Comparison of ENCODE assay signal across 1 cellular context in the genomic region with DNA sequence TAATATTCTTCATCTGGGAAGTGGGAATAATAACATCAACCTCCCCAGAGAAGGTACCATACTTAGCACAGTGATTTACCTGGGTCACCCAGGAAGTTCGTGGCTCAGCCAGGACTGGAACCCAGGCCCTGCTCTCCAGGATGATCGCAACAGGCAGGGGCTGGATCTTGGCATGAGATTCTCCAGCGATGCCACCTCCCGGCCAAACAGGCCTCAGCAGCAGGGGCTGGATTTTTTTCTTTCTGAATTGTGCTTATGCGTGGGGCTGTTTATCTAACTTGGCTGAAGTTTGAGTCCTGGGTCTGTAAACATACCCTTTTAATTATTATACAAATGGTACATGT.
TF ChIP-seq lines count a peak whose summit lies in the region.

No MANE protein-coding gene starts in this region.

TF ChIP-seq in HepG2, 621 proteins besides CTCF, POLR2A, EP300 and RAD21 (continued from another document and continues in another):
- TF ChIP-seq SUZ12 (IDR thresholded peaks at IDR 0.05; ENCODE audit: low read depth, low read length) (no peak), HDAC6 (IDR thresholded peaks at IDR 0.05; ENCODE audit: low read depth, low read length) (no peak), ZEB1 (IDR thresholded peaks at IDR 0.05; ENCODE audit: insufficient replicate concordance, low read depth) (no peak), ZNF382 (CRISPR knock-in tag; IDR thresholded peaks at IDR 0.05; ENCODE audit: borderline replicate concordance) (no peak), ISX (CRISPR knock-in tag; conservative IDR thresholded peaks at IDR 0.05) (no peak), ZKSCAN8 (CRISPR knock-in tag; IDR thresholded peaks at IDR 0.05; ENCODE audit: borderline replicate concordance) (no peak; the same call in 1 of the 2 replicates), ESRRA (CRISPR knock-in tag; IDR thresholded peaks at IDR 0.05; ENCODE audit: low read depth) (0 out of 2 replicates have a peak, but pooled peaks have one; percentile 24), ZBTB7A (CRISPR knock-in tag; IDR thresholded peaks at IDR 0.05) (no peak), ZNF34 (CRISPR knock-in tag; IDR thresholded peaks at IDR 0.05; ENCODE audit: borderline replicate concordance) (no peak), FOSL2 (CRISPR knock-in tag; IDR thresholded peaks at IDR 0.05) (peak; percentile 33; the same call in 1 of the 2 replicates), KLF16 (CRISPR knock-in tag; IDR thresholded peaks at IDR 0.05) (no peak), ZNF337 (CRISPR knock-in tag; IDR thresholded peaks at IDR 0.05; ENCODE audit: borderline replicate concordance, low read depth) (no peak), SMARCC2 (IDR thresholded peaks at IDR 0.05) (no peak), ELF4 (CRISPR knock-in tag; IDR thresholded peaks at IDR 0.05; ENCODE audit: borderline replicate concordance) (no peak), SRY (CRISPR knock-in tag; IDR thresholded peaks at IDR 0.05) (no peak), MATR3 (CRISPR knock-in tag; IDR thresholded peaks at IDR 0.05) (no peak), ZNF546 (CRISPR knock-in tag; conservative IDR thresholded peaks at IDR 0.05) (no peak), ZNF839 (CRISPR knock-in tag; IDR thresholded peaks at IDR 0.05; ENCODE audit: borderline replicate concordance) (no peak), ZNF558 (CRISPR knock-in tag; IDR thresholded peaks at IDR 0.05; ENCODE audit: borderline replicate concordance) (no peak), NAIF1 (CRISPR knock-in tag; IDR thresholded peaks at IDR 0.05; ENCODE audit: borderline replicate concordance) (no peak), HOXA9 (CRISPR knock-in tag; IDR thresholded peaks at IDR 0.05; ENCODE audit: borderline replicate concordance) (no peak), ZNF878 (CRISPR knock-in tag; IDR thresholded peaks at IDR 0.05) (no peak), ELK4 (CRISPR knock-in tag; IDR thresholded peaks at IDR 0.05; ENCODE audit: borderline replicate concordance) (no peak), PHF8 (CRISPR knock-in tag; IDR thresholded peaks at IDR 0.05) (no peak), ZNF670 (CRISPR knock-in tag; IDR thresholded peaks at IDR 0.05; ENCODE audit: borderline replicate concordance) (no peak), RELA (CRISPR knock-in tag; IDR thresholded peaks at IDR 0.05) (no peak), CBX5 (CRISPR knock-in tag; IDR thresholded peaks at IDR 0.05; ENCODE audit: borderline replicate concordance) (peak; percentile 61; the same call in 1 of the 2 replicates), ZNF550 (CRISPR knock-in tag; IDR thresholded peaks at IDR 0.05; ENCODE audit: borderline replicate concordance) (no peak), MXD3 (CRISPR knock-in tag; IDR thresholded peaks at IDR 0.05) (no peak), ZNF296 (CRISPR knock-in tag; conservative IDR thresholded peaks at IDR 0.05) (no peak), AHR (CRISPR knock-in tag; IDR thresholded peaks at IDR 0.05) (no peak), ZFY (CRISPR knock-in tag; IDR thresholded peaks at IDR 0.05) (peak; percentile 31; the same call in 1 of the 2 replicates), ZNF552 (CRISPR knock-in tag; IDR thresholded peaks at IDR 0.05; ENCODE audit: borderline replicate concordance) (no peak), POGZ (CRISPR knock-in tag; IDR thresholded peaks at IDR 0.05) (no peak), ASH2L (IDR thresholded peaks at IDR 0.05; ENCODE audit: insufficient read length, low read depth, low read length) (no peak), KLF13 (CRISPR knock-in tag; IDR thresholded peaks at IDR 0.05) (no peak), FOSL1 (CRISPR knock-in tag; IDR thresholded peaks at IDR 0.05; ENCODE audit: borderline replicate concordance) (no peak), TARDBP (CRISPR knock-in tag; IDR thresholded peaks at IDR 0.05) (no peak), WIZ (CRISPR knock-in tag; IDR thresholded peaks at IDR 0.05) (no peak), ATF5 (CRISPR knock-in tag; IDR thresholded peaks at IDR 0.05; ENCODE audit: low read depth) (no peak), SMAD3 (CRISPR knock-in tag; IDR thresholded peaks at IDR 0.05) (no peak)
- TF ChIP-seq, protein P1, sequence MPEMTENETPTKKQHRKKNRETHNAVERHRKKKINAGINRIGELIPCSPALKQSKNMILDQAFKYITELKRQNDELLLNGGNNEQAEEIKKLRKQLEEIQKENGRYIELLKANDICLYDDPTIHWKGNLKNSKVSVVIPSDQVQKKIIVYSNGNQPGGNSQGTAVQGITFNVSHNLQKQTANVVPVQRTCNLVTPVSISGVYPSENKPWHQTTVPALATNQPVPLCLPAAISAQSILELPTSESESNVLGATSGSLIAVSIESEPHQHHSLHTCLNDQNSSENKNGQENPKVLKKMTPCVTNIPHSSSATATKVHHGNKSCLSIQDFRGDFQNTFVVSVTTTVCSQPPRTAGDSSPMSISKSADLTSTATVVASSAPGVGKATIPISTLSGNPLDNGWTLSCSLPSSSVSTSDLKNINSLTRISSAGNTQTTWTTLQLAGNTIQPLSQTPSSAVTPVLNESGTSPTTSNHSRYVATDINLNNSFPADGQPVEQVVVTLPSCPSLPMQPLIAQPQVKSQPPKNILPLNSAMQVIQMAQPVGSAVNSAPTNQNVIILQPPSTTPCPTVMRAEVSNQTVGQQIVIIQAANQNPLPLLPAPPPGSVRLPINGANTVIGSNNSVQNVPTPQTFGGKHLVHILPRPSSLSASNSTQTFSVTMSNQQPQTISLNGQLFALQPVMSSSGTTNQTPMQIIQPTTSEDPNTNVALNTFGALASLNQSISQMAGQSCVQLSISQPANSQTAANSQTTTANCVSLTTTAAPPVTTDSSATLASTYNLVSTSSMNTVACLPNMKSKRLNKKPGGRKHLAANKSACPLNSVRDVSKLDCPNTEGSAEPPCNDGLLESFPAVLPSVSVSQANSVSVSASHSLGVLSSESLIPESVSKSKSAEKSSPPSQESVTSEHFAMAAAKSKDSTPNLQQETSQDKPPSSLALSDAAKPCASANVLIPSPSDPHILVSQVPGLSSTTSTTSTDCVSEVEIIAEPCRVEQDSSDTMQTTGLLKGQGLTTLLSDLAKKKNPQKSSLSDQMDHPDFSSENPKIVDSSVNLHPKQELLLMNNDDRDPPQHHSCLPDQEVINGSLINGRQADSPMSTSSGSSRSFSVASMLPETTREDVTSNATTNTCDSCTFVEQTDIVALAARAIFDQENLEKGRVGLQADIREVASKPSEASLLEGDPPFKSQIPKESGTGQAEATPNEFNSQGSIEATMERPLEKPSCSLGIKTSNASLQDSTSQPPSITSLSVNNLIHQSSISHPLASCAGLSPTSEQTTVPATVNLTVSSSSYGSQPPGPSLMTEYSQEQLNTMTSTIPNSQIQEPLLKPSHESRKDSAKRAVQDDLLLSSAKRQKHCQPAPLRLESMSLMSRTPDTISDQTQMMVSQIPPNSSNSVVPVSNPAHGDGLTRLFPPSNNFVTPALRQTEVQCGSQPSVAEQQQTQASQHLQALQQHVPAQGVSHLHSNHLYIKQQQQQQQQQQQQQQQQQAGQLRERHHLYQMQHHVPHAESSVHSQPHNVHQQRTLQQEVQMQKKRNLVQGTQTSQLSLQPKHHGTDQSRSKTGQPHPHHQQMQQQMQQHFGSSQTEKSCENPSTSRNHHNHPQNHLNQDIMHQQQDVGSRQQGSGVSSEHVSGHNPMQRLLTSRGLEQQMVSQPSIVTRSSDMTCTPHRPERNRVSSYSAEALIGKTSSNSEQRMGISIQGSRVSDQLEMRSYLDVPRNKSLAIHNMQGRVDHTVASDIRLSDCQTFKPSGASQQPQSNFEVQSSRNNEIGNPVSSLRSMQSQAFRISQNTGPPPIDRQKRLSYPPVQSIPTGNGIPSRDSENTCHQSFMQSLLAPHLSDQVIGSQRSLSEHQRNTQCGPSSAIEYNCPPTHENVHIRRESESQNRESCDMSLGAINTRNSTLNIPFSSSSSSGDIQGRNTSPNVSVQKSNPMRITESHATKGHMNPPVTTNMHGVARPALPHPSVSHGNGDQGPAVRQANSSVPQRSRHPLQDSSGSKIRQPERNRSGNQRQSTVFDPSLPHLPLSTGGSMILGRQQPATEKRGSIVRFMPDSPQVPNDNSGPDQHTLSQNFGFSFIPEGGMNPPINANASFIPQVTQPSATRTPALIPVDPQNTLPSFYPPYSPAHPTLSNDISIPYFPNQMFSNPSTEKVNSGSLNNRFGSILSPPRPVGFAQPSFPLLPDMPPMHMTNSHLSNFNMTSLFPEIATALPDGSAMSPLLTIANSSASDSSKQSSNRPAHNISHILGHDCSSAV (CRISPR knock-in tag; IDR thresholded peaks at IDR 0.05; ENCODE audit: borderline replicate concordance) = no peak
- TF ChIP-seq, protein P2, sequence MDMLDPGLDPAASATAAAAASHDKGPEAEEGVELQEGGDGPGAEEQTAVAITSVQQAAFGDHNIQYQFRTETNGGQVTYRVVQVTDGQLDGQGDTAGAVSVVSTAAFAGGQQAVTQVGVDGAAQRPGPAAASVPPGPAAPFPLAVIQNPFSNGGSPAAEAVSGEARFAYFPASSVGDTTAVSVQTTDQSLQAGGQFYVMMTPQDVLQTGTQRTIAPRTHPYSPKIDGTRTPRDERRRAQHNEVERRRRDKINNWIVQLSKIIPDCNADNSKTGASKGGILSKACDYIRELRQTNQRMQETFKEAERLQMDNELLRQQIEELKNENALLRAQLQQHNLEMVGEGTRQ (IDR thresholded peaks at IDR 0.05; ENCODE audit: low read depth, low read length) = no peak
- TF ChIP-seq, protein P2 (CRISPR knock-in tag; IDR thresholded peaks at IDR 0.05; ENCODE audit: borderline replicate concordance) = no peak
- TF ChIP-seq, protein P3, sequence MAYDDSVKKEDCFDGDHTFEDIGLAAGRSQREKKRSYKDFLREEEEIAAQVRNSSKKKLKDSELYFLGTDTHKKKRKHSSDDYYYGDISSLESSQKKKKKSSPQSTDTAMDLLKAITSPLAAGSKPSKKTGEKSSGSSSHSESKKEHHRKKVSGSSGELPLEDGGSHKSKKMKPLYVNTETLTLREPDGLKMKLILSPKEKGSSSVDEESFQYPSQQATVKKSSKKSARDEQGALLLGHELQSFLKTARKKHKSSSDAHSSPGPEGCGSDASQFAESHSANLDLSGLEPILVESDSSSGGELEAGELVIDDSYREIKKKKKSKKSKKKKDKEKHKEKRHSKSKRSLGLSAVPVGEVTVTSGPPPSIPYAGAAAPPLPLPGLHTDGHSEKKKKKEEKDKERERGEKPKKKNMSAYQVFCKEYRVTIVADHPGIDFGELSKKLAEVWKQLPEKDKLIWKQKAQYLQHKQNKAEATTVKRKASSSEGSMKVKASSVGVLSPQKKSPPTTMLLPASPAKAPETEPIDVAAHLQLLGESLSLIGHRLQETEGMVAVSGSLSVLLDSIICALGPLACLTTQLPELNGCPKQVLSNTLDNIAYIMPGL (CRISPR knock-in tag; IDR thresholded peaks at IDR 0.05; ENCODE audit: borderline replicate concordance in 1 of 2, low read depth in 1 of 2) = peak in 1 of 2 experiments; percentile 32; a peak in 1 of 4 replicates
- TF ChIP-seq, protein P4, sequence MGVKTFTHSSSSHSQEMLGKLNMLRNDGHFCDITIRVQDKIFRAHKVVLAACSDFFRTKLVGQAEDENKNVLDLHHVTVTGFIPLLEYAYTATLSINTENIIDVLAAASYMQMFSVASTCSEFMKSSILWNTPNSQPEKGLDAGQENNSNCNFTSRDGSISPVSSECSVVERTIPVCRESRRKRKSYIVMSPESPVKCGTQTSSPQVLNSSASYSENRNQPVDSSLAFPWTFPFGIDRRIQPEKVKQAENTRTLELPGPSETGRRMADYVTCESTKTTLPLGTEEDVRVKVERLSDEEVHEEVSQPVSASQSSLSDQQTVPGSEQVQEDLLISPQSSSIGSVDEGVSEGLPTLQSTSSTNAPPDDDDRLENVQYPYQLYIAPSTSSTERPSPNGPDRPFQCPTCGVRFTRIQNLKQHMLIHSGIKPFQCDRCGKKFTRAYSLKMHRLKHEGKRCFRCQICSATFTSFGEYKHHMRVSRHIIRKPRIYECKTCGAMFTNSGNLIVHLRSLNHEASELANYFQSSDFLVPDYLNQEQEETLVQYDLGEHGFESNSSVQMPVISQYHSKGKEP (CRISPR knock-in tag; IDR thresholded peaks at IDR 0.05) = no peak
- TF ChIP-seq, protein P5, sequence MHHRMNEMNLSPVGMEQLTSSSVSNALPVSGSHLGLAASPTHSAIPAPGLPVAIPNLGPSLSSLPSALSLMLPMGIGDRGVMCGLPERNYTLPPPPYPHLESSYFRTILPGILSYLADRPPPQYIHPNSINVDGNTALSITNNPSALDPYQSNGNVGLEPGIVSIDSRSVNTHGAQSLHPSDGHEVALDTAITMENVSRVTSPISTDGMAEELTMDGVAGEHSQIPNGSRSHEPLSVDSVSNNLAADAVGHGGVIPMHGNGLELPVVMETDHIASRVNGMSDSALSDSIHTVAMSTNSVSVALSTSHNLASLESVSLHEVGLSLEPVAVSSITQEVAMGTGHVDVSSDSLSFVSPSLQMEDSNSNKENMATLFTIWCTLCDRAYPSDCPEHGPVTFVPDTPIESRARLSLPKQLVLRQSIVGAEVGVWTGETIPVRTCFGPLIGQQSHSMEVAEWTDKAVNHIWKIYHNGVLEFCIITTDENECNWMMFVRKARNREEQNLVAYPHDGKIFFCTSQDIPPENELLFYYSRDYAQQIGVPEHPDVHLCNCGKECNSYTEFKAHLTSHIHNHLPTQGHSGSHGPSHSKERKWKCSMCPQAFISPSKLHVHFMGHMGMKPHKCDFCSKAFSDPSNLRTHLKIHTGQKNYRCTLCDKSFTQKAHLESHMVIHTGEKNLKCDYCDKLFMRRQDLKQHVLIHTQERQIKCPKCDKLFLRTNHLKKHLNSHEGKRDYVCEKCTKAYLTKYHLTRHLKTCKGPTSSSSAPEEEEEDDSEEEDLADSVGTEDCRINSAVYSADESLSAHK (CRISPR knock-in tag; IDR thresholded peaks at IDR 0.05; ENCODE audit: borderline replicate concordance) = no peak
